8 cellular contexts compared by ENCODE assay signal in the genomic region with DNA sequence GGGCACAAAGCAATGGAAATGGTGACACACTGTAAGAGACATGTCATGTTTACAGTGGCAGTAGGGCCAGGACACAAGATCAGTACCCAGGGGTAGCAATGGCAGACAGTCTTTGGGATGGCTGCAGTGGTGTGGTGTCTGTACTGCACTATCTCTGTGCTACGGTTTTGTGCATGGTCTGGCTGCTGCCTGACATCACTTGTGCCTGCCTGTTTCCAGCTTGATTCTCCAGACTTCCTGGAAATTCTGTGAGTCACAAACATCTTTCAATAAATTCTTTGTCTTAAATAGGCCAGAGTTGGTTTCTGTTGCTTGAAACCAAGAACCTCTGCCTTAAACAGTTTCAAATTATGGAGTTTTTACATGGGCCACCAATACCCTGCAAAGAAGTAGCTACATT.
A peak's percentile ranks its signal among the peaks of the same experiment; 100 is the strongest.
DNase-seq lines count a peak whose midpoint lies in the region; TF ChIP-seq lines count a peak whose summit lies in the region.
"Had no signal": no experiment of that assay in that cellular context is flagged by ENCODE, and none has a peak within 500 bp of the region (broad histone marks: within the 10 kb centered on the region; RNA-seq: fewer than 3 reads in every experiment).

No MANE protein-coding gene starts in this region.

- H3K9ac ChIP-seq in H9 (ENCODE audit: extremely low read depth, insufficient read length, low read length) (no peak overlapping the region), neuronal stem cell (ENCODE audit: low read depth, low read length, poor library complexity) (no peak overlapping the region)

- H2BK12ac ChIP-seq in H9 (ENCODE audit: insufficient read length, low read depth, low read length) (no peak overlapping the region), neuronal stem cell (ENCODE audit: low read length) (no peak overlapping the region)

- H3K4me2 ChIP-seq in H9 (ENCODE audit: insufficient read depth, insufficient read length, low read length) (no peak overlapping the region), neuronal stem cell (ENCODE audit: insufficient read depth, low read length, poor library complexity, severe bottlenecking) (no peak overlapping the region)

- H3K36me3 Mint-ChIP-seq in H9 (ENCODE audit: insufficient read depth in 1 of 3, low read depth in 3 of 3): peaks cover 3 to 10% (median 3%) of the 10 kb centered on the region in 3 experiments
- peaks cover 10% of the 10 kb centered on the region for H3K36me3 Mint-ChIP-seq in activated naive CD8-positive, alpha-beta T cell

- H3K56ac ChIP-seq in H9 (ENCODE audit: insufficient read length, low read depth, low read length): no peak overlapping the region

- no peak overlapping the region for H3K14ac ChIP-seq in H9 (ENCODE audit: insufficient read depth, low read length)
- H3K14ac ChIP-seq in neuronal stem cell (ENCODE audit: low read length): no peak overlapping the region

- no peak overlapping the region for H3K4me3 ChIP-seq in skeletal muscle cell (ENCODE audit: low read depth, low read length)
- H3K4me3 ChIP-seq in neuronal stem cell (ENCODE audit: low read length in 2 of 2): no peak overlapping the region
- no peak overlapping the region for H3K4me3 ChIP-seq in H7 (ENCODE audit: insufficient read depth, low read depth, low read length)

- H3K23ac ChIP-seq in H9 (ENCODE audit: insufficient read length, low read depth, low read length) (no peak overlapping the region), neuronal stem cell (ENCODE audit: low read depth, low read length, poor library complexity) (no peak overlapping the region)

- peaks cover 3 to 4% of the 10 kb centered on the region in 2 experiments; a peak in 2 of 5 replicates for H3K9me3 Mint-ChIP-seq in H9
- no peaks in the 10 kb centered on the region for H3K9me3 Mint-ChIP-seq in activated naive CD8-positive, alpha-beta T cell (ENCODE audit: low read depth)

- no peaks in the 10 kb centered on the region for H3K27me3 Mint-ChIP-seq in H9 (ENCODE audit: low read depth)
- H3K27me3 Mint-ChIP-seq in activated naive CD8-positive, alpha-beta T cell: no peaks in the 10 kb centered on the region

- H2BK120ac ChIP-seq in H9 (ENCODE audit: low read depth, low read length, poor library complexity, severe bottlenecking) (no peak overlapping the region), neuronal stem cell (ENCODE audit: low read depth, low read length) (no peak overlapping the region)

- H3K9me3 ChIP-seq in H9 (ENCODE audit: control insufficient read depth, low read depth, low read length) (no peaks in the 10 kb centered on the region), neuronal stem cell (replicated peaks in 1 of 2; ENCODE audit: control insufficient read depth in 2 of 2, insufficient read depth in 1 of 2, low read depth in 1 of 2, low read length in 2 of 2) (peaks cover 0 to 3% of the 10 kb centered on the region in 2 donors)

- no CpG with 5 or more reads among the region's 1 CpG for WGBS in H9 (ENCODE audit: extremely low coverage, insufficient read length, low lambda C conversion rate)
- no CpG with 5 or more reads among the region's 1 CpG for WGBS in neuronal stem cell (ENCODE audit: extremely low coverage in 2 of 2, insufficient read length in 2 of 2, insufficient replicate concordance in 1 of 2), 2 donors

- H3K4me3 Mint-ChIP-seq in H9: no peak overlapping the region
- H3K4me3 Mint-ChIP-seq in activated naive CD8-positive, alpha-beta T cell: no peak overlapping the region

- no peaks in the 10 kb centered on the region for H3K27me3 ChIP-seq in H9 (ENCODE audit: insufficient read depth, low read length)
- no peaks in the 10 kb centered on the region for H3K27me3 ChIP-seq in neuronal stem cell (ENCODE audit: control insufficient read depth in 3 of 3, insufficient read depth in 3 of 3, low read depth in 1 of 3, low read length in 3 of 3)
- H3K27me3 ChIP-seq in H7 (ENCODE audit: control insufficient read depth, insufficient read depth, low read length): no peaks in the 10 kb centered on the region

- H2BK20ac ChIP-seq in H9 (ENCODE audit: low read depth, low read length, poor library complexity, severe bottlenecking): no peak overlapping the region

- no peak overlapping the region for H3T11ph ChIP-seq in H9 (ENCODE audit: low read length)

- no peak overlapping the region for H4K91ac ChIP-seq in H9 (ENCODE audit: insufficient read length, low read depth, low read length)
- no peak overlapping the region for H4K91ac ChIP-seq in neuronal stem cell (ENCODE audit: low read depth, low read length, poor library complexity)

- H3K18ac ChIP-seq in H9 (ENCODE audit: insufficient read length, low read depth, low read length) (no peak overlapping the region), neuronal stem cell (ENCODE audit: low read length) (no peak overlapping the region)

- no peak overlapping the region for H4K8ac ChIP-seq in H9 (replicated peaks; ENCODE audit: insufficient read length, low read depth, low read length)
- H4K8ac ChIP-seq in neuronal stem cell (ENCODE audit: low read depth, low read length): no peak overlapping the region

- H3K79me1 ChIP-seq in H9 (ENCODE audit: insufficient read depth, low read depth, low read length, poor library complexity, severe bottlenecking): no peaks in the 10 kb centered on the region
- H3K79me1 ChIP-seq in neuronal stem cell (ENCODE audit: low read depth, low read length): peaks cover 3% of the 10 kb centered on the region

- no peaks in the 10 kb centered on the region for H3K4me1 Mint-ChIP-seq in H9
- peaks cover 34% of the 10 kb centered on the region for H3K4me1 Mint-ChIP-seq in activated naive CD8-positive, alpha-beta T cell (ENCODE audit: low read depth)

- H4K20me1 ChIP-seq in H9 (ENCODE audit: control insufficient read depth, insufficient read depth, insufficient read length): no peaks in the 10 kb centered on the region

- H2AK5ac ChIP-seq in H9 (ENCODE audit: insufficient read length, low read length) (no peak overlapping the region), neuronal stem cell (ENCODE audit: low read depth, low read length) (no peak overlapping the region)

- no peaks in the 10 kb centered on the region for H3K79me2 ChIP-seq in H9 (ENCODE audit: insufficient read depth, low read length)

- H2BK5ac ChIP-seq in H9 (ENCODE audit: insufficient read length, low read length): no peak overlapping the region
- no peak overlapping the region for H2BK5ac ChIP-seq in neuronal stem cell (ENCODE audit: low read length)

- H3K36me3 ChIP-seq in neuronal stem cell (replicated peaks in 1 of 2; ENCODE audit: control insufficient read depth in 2 of 2, insufficient read depth in 2 of 2, low read length in 2 of 2) (peaks cover 0 to 8% of the 10 kb centered on the region in 2 donors), H7 (replicated peaks; ENCODE audit: control insufficient read depth, insufficient read depth, low read length) (no peaks in the 10 kb centered on the region)

- no peaks in the 10 kb centered on the region for H3K23me2 ChIP-seq in H9 (ENCODE audit: insufficient read length, low read depth, low read length, poor library complexity, severe bottlenecking)

- H2BK15ac ChIP-seq in H9 (ENCODE audit: low read depth, low read length) (no peak overlapping the region), neuronal stem cell (ENCODE audit: low read length) (no peak overlapping the region)

- no peak for TF ChIP-seq CTCF in H9 (conservative IDR thresholded peaks at IDR 0.05)

- no peak overlapping the region for H3K27ac ChIP-seq in H9 (ENCODE audit: insufficient read length, low read depth, low read length)
- H3K27ac ChIP-seq in neuronal stem cell (replicated peaks; ENCODE audit: low read length): no peak overlapping the region

- no peak overlapping the region for H2AFZ ChIP-seq in H9 (ENCODE audit: low read length)
- no peak overlapping the region for H2AFZ ChIP-seq in neuronal stem cell (ENCODE audit: low read length)

- no peak for DNase-seq in H9
- peak; percentile 38 for DNase-seq in globus pallidus (ENCODE audit: low spot score)
- peak; percentile 56 for DNase-seq in skeletal muscle cell (ENCODE audit: low read depth)
- no peak for DNase-seq in neuronal stem cell (ENCODE audit: low spot score)
- no peak for DNase-seq in SKM-1 (lab: John Stamatoyannopoulos, UW; ENCODE audit: unreplicated experiment)
- DNase-seq in H7: no peak
- DNase-seq: NCI-H2107 had no signal

- no peak overlapping the region for H4K5ac ChIP-seq in H9 (ENCODE audit: insufficient read length, low read depth, low read length)

- no peak overlapping the region for H3K4ac ChIP-seq in H9 (ENCODE audit: low read depth, low read length)
- no peak overlapping the region for H3K4ac ChIP-seq in neuronal stem cell (ENCODE audit: low read length)

- H3K4me1 ChIP-seq in H9 (ENCODE audit: insufficient read depth, low read length): no peaks in the 10 kb centered on the region
- peaks cover 3 to 4% of the 10 kb centered on the region in 2 donors for H3K4me1 ChIP-seq in neuronal stem cell (ENCODE audit: control insufficient read depth in 2 of 2, insufficient read depth in 1 of 2, low read depth in 1 of 2, low read length in 2 of 2)

- H3K27ac Mint-ChIP-seq in H9: peak overlapping the region in 2 of 3 experiments; percentile 2 to 36; a peak in 1 of 7 replicates
- peak overlapping the region; percentile 61 for H3K27ac Mint-ChIP-seq in activated naive CD8-positive, alpha-beta T cell

Comparison
In these comparisons a context has a peak if more than half of its experiments do, and no peak if none do; other contexts are left out.
1. DNase-seq: peak in globus pallidus (single experiment) and skeletal muscle cell (single experiment); none in H9 (single experiment), neuronal stem cell (single experiment), SKM-1 (single experiment) and H7 (single experiment).